Comparison of ENCODE assay signal across 2 cellular contexts in the genomic region with DNA sequence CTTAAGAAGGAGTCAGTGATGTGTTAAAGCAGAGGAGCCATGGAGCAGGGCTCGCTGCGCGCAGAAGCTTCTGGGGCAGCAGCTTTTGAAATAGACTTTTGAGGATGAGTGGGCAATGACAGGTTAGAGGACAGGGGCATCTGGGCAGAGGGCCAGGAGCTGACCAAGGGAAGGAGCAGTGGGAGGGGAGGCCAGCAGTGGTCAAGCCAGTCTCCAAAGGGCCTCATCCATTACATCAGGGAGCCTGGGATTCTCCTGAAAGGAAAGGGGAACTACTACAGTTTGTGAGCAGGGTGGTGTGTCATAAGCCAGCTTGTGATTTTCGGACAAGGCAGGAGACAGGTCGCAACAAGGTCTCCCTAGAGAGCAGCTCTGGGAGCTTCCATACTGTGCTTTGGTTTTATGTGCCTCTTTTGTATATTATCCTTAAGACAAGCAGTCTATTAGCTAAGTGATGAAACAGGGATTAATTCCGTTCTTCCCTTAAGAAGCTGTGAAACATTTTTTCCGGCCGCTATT.
TF ChIP-seq lines count a peak whose summit lies in the region.

No MANE protein-coding gene starts in this region.

TF ChIP-seq in liver, 16 proteins besides CTCF, POLR2A, EP300 and RAD21:
- TF ChIP-seq, protein P1, sequence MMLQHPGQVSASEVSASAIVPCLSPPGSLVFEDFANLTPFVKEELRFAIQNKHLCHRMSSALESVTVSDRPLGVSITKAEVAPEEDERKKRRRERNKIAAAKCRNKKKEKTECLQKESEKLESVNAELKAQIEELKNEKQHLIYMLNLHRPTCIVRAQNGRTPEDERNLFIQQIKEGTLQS (IDR thresholded peaks at IDR 0.05) = no peak
- TF ChIP-seq, protein P2, sequence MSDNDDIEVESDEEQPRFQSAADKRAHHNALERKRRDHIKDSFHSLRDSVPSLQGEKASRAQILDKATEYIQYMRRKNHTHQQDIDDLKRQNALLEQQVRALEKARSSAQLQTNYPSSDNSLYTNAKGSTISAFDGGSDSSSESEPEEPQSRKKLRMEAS (IDR thresholded peaks at IDR 0.05) = no peak
- TF ChIP-seq RXRA (IDR thresholded peaks at IDR 0.05) (no peak), YY1 (IDR thresholded peaks at IDR 0.05) (no peak)
- TF ChIP-seq, protein P3, sequence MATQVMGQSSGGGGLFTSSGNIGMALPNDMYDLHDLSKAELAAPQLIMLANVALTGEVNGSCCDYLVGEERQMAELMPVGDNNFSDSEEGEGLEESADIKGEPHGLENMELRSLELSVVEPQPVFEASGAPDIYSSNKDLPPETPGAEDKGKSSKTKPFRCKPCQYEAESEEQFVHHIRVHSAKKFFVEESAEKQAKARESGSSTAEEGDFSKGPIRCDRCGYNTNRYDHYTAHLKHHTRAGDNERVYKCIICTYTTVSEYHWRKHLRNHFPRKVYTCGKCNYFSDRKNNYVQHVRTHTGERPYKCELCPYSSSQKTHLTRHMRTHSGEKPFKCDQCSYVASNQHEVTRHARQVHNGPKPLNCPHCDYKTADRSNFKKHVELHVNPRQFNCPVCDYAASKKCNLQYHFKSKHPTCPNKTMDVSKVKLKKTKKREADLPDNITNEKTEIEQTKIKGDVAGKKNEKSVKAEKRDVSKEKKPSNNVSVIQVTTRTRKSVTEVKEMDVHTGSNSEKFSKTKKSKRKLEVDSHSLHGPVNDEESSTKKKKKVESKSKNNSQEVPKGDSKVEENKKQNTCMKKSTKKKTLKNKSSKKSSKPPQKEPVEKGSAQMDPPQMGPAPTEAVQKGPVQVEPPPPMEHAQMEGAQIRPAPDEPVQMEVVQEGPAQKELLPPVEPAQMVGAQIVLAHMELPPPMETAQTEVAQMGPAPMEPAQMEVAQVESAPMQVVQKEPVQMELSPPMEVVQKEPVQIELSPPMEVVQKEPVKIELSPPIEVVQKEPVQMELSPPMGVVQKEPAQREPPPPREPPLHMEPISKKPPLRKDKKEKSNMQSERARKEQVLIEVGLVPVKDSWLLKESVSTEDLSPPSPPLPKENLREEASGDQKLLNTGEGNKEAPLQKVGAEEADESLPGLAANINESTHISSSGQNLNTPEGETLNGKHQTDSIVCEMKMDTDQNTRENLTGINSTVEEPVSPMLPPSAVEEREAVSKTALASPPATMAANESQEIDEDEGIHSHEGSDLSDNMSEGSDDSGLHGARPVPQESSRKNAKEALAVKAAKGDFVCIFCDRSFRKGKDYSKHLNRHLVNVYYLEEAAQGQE (IDR thresholded peaks at IDR 0.05) = no peak

TF ChIP-seq in HepG2, 621 proteins besides CTCF, POLR2A, EP300 and RAD21:
- TF ChIP-seq REPIN1 (CRISPR knock-in tag; IDR thresholded peaks at IDR 0.05; ENCODE audit: borderline replicate concordance, low read depth) = no peak
- TF ChIP-seq DNMT1 (CRISPR knock-in tag; IDR thresholded peaks at IDR 0.05) = no peak
- TF ChIP-seq HOXD1 (CRISPR knock-in tag; IDR thresholded peaks at IDR 0.05) = no peak
- no peak for TF ChIP-seq KDM5B (CRISPR knock-in tag; IDR thresholded peaks at IDR 0.05; ENCODE audit: borderline replicate concordance)
- no peak for TF ChIP-seq ZNF652 (CRISPR knock-in tag; IDR thresholded peaks at IDR 0.05; ENCODE audit: borderline replicate concordance, low read depth)
- no peak for TF ChIP-seq ATAD3A (CRISPR knock-in tag; IDR thresholded peaks at IDR 0.05)
- no peak for TF ChIP-seq XRCC5 (optimal IDR thresholded peaks at IDR 0.05; ENCODE audit: low read length)
- TF ChIP-seq ZNF275 (CRISPR knock-in tag; IDR thresholded peaks at IDR 0.05; ENCODE audit: borderline replicate concordance) = no peak
